ENCODE assay signal across 1 cellular context in the genomic region with DNA sequence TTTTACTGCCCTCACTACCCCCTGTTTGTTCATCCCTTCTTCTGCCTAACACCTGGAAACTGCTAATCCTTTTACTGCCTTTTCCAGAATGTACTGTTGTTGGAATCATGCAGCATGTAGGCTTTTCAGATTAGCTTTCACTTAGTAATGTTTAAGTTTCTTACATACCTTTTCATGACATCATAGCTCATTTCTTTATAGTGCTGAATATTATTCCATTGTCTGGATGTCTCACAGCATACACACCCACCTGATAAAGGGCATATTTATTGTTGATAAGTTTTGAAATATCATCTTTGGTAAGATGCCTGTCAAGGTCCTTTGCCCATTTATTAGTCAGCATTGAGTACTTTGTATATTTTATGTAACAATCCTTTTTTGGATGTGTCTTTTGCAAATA.
TF ChIP-seq lines count a peak whose summit lies in the region.

No MANE protein-coding gene starts in this region.

TF ChIP-seq in HepG2, 621 proteins besides CTCF, POLR2A, EP300 and RAD21:
- TF ChIP-seq HDAC1 (CRISPR knock-in tag; IDR thresholded peaks at IDR 0.05) (no peak), YEATS4 (CRISPR knock-in tag; IDR thresholded peaks at IDR 0.05; ENCODE audit: borderline replicate concordance) (no peak), MAFG (CRISPR knock-in tag; IDR thresholded peaks at IDR 0.05) (no peak), CHD2 (IDR thresholded peaks at IDR 0.05; ENCODE audit: low read depth, low read length) (no peak), GATAD2A (CRISPR knock-in tag; IDR thresholded peaks at IDR 0.05) (no peak), ATF7 (IDR thresholded peaks at IDR 0.05) (peak; percentile 48), ATF7 (CRISPR knock-in tag; IDR thresholded peaks at IDR 0.05) (no peak)
- TF ChIP-seq, protein P1, sequence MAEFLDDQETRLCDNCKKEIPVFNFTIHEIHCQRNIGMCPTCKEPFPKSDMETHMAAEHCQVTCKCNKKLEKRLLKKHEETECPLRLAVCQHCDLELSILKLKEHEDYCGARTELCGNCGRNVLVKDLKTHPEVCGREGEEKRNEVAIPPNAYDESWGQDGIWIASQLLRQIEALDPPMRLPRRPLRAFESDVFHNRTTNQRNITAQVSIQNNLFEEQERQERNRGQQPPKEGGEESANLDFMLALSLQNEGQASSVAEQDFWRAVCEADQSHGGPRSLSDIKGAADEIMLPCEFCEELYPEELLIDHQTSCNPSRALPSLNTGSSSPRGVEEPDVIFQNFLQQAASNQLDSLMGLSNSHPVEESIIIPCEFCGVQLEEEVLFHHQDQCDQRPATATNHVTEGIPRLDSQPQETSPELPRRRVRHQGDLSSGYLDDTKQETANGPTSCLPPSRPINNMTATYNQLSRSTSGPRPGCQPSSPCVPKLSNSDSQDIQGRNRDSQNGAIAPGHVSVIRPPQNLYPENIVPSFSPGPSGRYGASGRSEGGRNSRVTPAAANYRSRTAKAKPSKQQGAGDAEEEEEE (CRISPR knock-in tag; IDR thresholded peaks at IDR 0.05; ENCODE audit: borderline replicate concordance): no peak
- TF ChIP-seq, protein P2, sequence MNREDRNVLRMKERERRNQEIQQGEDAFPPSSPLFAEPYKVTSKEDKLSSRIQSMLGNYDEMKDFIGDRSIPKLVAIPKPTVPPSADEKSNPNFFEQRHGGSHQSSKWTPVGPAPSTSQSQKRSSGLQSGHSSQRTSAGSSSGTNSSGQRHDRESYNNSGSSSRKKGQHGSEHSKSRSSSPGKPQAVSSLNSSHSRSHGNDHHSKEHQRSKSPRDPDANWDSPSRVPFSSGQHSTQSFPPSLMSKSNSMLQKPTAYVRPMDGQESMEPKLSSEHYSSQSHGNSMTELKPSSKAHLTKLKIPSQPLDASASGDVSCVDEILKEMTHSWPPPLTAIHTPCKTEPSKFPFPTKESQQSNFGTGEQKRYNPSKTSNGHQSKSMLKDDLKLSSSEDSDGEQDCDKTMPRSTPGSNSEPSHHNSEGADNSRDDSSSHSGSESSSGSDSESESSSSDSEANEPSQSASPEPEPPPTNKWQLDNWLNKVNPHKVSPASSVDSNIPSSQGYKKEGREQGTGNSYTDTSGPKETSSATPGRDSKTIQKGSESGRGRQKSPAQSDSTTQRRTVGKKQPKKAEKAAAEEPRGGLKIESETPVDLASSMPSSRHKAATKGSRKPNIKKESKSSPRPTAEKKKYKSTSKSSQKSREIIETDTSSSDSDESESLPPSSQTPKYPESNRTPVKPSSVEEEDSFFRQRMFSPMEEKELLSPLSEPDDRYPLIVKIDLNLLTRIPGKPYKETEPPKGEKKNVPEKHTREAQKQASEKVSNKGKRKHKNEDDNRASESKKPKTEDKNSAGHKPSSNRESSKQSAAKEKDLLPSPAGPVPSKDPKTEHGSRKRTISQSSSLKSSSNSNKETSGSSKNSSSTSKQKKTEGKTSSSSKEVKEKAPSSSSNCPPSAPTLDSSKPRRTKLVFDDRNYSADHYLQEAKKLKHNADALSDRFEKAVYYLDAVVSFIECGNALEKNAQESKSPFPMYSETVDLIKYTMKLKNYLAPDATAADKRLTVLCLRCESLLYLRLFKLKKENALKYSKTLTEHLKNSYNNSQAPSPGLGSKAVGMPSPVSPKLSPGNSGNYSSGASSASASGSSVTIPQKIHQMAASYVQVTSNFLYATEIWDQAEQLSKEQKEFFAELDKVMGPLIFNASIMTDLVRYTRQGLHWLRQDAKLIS (CRISPR knock-in tag; IDR thresholded peaks at IDR 0.05): no peak
